21 cellular contexts compared by ENCODE assay signal in the genomic region with DNA sequence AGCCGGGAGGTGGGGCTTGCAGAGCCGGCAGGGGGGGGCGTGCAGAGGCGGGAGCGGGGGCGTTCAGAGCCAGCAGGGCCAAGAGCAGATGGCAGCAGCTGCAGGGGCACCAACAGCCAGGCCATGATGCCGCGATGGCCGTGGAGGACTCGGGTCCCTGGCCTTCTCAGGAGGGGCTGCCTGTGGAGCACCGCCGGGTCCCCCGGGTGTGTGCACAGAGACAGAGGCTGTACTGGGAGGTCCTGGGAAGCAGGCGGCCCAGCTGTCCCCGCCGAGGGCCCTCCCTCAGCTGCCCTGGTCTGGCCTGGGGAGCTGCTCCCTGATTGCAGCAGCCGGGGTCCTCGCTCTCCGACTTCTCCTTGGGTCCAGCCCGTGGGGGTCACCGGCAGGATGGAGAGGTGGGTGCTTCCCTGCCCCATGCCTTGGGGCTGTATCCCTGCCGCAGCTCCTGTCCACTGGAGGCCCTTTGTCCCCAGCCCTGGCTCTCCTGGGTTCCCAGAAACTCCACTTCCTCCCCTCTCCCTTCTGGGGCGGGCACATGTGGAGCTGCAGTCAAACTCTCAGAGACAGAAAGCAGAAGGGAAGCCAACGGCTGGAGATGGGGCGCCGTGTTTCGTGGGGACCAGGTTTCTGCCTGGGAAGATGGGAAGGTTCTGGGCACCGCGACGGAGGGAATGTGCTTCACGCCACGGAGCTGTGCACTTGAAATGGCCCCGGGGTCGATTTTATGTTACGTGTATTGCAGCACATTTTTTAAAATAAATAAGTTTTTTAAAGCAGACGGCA.
A peak's percentile ranks its signal among the peaks of the same experiment; 100 is the strongest.
DNase-seq lines count a peak whose midpoint lies in the region; ATAC-seq, FAIRE-seq and TF ChIP-seq lines count a peak whose summit lies in the region.
"Had no signal": no experiment of that assay in that cellular context is flagged by ENCODE, and none has a peak within 500 bp of the region (broad histone marks: within the 10 kb centered on the region; RNA-seq: fewer than 3 reads in every experiment).

No MANE protein-coding gene starts in this region.

- POLR2A ChIA-PET in H1 (lab: Charles Lee; ENCODE audit: partially characterized antibody): interaction anchor here (0.6 to 1.1 kb wide), 2 partner anchors 16 to 76 kb away, joined by 3 read pairs; no protein-coding TSS in a partner anchor

- no peak overlapping the region for H2AFZ ChIP-seq in H1 (ENCODE audit: low read length)

- H4K91ac ChIP-seq in H1 (replicated peaks; ENCODE audit: insufficient read length, low read length): no peak overlapping the region

- no peak overlapping the region for H2AK5ac ChIP-seq in H1 (ENCODE audit: low read depth, low read length)

- no peak overlapping the region for H3K27ac ChIP-seq in right atrium auricular region
- H3K27ac ChIP-seq in H1 (ENCODE audit: low read depth, low read length): no peak overlapping the region
- no peak overlapping the region for H3K27ac ChIP-seq in lower lobe of right lung
- H3K27ac ChIP-seq: BLaER1, SK-N-MC had no signal

- no peak overlapping the region for H3K4me2 ChIP-seq in H1 (ENCODE audit: insufficient read depth in 1 of 2, low read depth in 2 of 2, low read length in 2 of 2)
- H3K4me2 ChIP-seq: BLaER1 had no signal

- H4K8ac ChIP-seq in H1 (ENCODE audit: extremely low read depth, insufficient read depth, low read length): no peak overlapping the region; the same call in 1 of the 2 replicates

- H3K18ac ChIP-seq in H1 (ENCODE audit: extremely low read depth, low read length): no peak overlapping the region; the same call in 1 of the 2 replicates

- H3K27me3 ChIP-seq in right atrium auricular region (no peaks in the 10 kb centered on the region), H1 (replicated peaks in 1 of 4; ENCODE audit: control insufficient read depth in 3 of 4, extremely low read depth in 1 of 4, insufficient read depth in 3 of 4, low read length in 3 of 4) (peaks cover 0 to 16% (median 9%) of the 10 kb centered on the region in 4 experiments; a peak in 4 of 7 replicates), lower lobe of right lung (ENCODE audit: low read depth) (peaks cover 52% of the 10 kb centered on the region)

- H3K9me3 ChIP-seq in right atrium auricular region: no peaks in the 10 kb centered on the region
- no peaks in the 10 kb centered on the region; a peak in 1 of 4 replicates for H3K9me3 ChIP-seq in H1 (ENCODE audit: insufficient read depth in 2 of 2, low read depth in 1 of 2, low read length in 1 of 2)
- H3K9me3 ChIP-seq in lower lobe of right lung: no peaks in the 10 kb centered on the region
- H3K9me3 ChIP-seq: BLaER1 had no signal

- TF ChIP-seq CTCF in right atrium auricular region (IDR thresholded peaks at IDR 0.05) (no peak), H1 (IDR thresholded peaks at IDR 0.05; ENCODE audit: control extremely low read depth in 1 of 3, insufficient read depth in 1 of 3, low read depth in 1 of 3, low read length in 3 of 3) (no peak), lower lobe of right lung (IDR thresholded peaks at IDR 0.05) (no peak)

- peaks cover 11% of the 10 kb centered on the region; the same call in 1 of the 2 replicates for H3K23me2 ChIP-seq in H1 (ENCODE audit: low read depth, low read length)

- no peak overlapping the region for H3K4ac ChIP-seq in H1 (replicated peaks; ENCODE audit: insufficient read length, low read depth, low read length)

- H2BK120ac ChIP-seq in H1 (replicated peaks; ENCODE audit: low read depth, low read length): no peak overlapping the region

- DNase-seq in Right ventricle myocardium superior: peak; percentile 16
- DNase-seq in right atrium auricular region (ENCODE audit: low spot score): no peak
- no peak for DNase-seq in H1 (ENCODE audit: low read depth in 1 of 2, low spot score in 2 of 2)
- peak; percentile 33 for DNase-seq in lower lobe of right lung
- DNase-seq in NCI-H2029 (lab: John Stamatoyannopoulos, UW): no peak
- DNase-seq: CD4-positive, CD25-positive, alpha-beta regulatory T cell; DMS153; H7; Karpas-422; NCI-H1105 treated with DMSO at 0.1 percent for 48 hours; NCI-H146; NCI-H1930; NCI-H2227 treated with DMSO at 0.1 percent for 48 hours; NCI-H69; SIG-M5 had no signal

- no peak for TF ChIP-seq POLR2A in H1 (IDR thresholded peaks at IDR 0.05; ENCODE audit: control extremely low read depth in 1 of 2, low read depth in 2 of 2, low read length in 2 of 2)

- no peak for TF ChIP-seq RAD21 in H1 (IDR thresholded peaks at IDR 0.05 in 1 of 2, conservative IDR thresholded peaks at IDR 0.05 in 1 of 2; ENCODE audit: low read depth in 2 of 2, low read length in 2 of 2)

- H3K36me3 ChIP-seq in right atrium auricular region: no peaks in the 10 kb centered on the region
- H3K36me3 ChIP-seq in H1 (ENCODE audit: control insufficient read depth in 2 of 4, insufficient read depth in 4 of 4, low read length in 3 of 4): no peaks in the 10 kb centered on the region
- H3K36me3 ChIP-seq in lower lobe of right lung: no peaks in the 10 kb centered on the region
- H3K36me3 ChIP-seq: BLaER1 had no signal

- no peak overlapping the region for H2BK12ac ChIP-seq in H1 (ENCODE audit: low read depth, low read length)

- no peak overlapping the region for H2BK5ac ChIP-seq in H1 (ENCODE audit: low read depth, low read length)

- no peaks in the 10 kb centered on the region for H3K4me1 ChIP-seq in right atrium auricular region
- peaks cover 0 to 2% (median 0%) of the 10 kb centered on the region in 4 experiments; a peak in 5 of 7 replicates for H3K4me1 ChIP-seq in H1 (replicated peaks in 1 of 4; ENCODE audit: control insufficient read depth in 3 of 4, insufficient read depth in 4 of 4, low read length in 3 of 4)
- H3K4me1 ChIP-seq in lower lobe of right lung: no peaks in the 10 kb centered on the region

- TF ChIP-seq EP300 in H1 (IDR thresholded peaks at IDR 0.05; ENCODE audit: borderline replicate concordance in 1 of 2, low read depth in 2 of 2, low read length in 2 of 2): no peak

- H3K4me3 ChIP-seq in right atrium auricular region (no peak overlapping the region), H1 (ENCODE audit: extremely low read depth in 1 of 4, insufficient read depth in 2 of 4, low read depth in 3 of 4, low read length in 4 of 4) (no peak overlapping the region), lower lobe of right lung (no peak overlapping the region)
- H3K4me3 ChIP-seq: BLaER1, SK-N-MC had no signal

- H3K14ac ChIP-seq in H1 (ENCODE audit: insufficient read length): no peak overlapping the region

- H3K9ac ChIP-seq in H1 (replicated peaks in 1 of 4; ENCODE audit: extremely low read depth in 1 of 4, low read depth in 3 of 4, low read length in 3 of 4): no peak overlapping the region
- H3K9ac ChIP-seq: BLaER1 had no signal

- H2BK15ac ChIP-seq in H1 (ENCODE audit: low read length): no peak overlapping the region

- no peaks in the 10 kb centered on the region for H3K79me1 ChIP-seq in H1 (ENCODE audit: low read depth, low read length)

- no peak overlapping the region for H4K5ac ChIP-seq in H1 (ENCODE audit: insufficient read length, low read depth, low read length)

- H3K23ac ChIP-seq in H1 (ENCODE audit: insufficient read length): no peak overlapping the region

- H4K20me1 ChIP-seq in H1 (replicated peaks in 1 of 2; ENCODE audit: control insufficient read depth in 1 of 2, insufficient read depth in 2 of 2, low read length in 2 of 2): peaks cover 0 to 2% of the 10 kb centered on the region in 2 experiments
- H4K20me1 ChIP-seq: BLaER1 had no signal

- intact Hi-C loops in Right ventricle myocardium superior (cut with DNase I) (no loop called here), lower lobe of right lung (cut with DNase I) (no loop called here)

- no peak for FAIRE-seq in H1 (lab: Jason Lieb, UNC)
- FAIRE-seq: A204.1, GM19239 had no signal

- CTCF ChIA-PET in H1 (lab: Charles Lee; ENCODE audit: partially characterized antibody): interaction anchor here (0.6 to 3.3 kb wide), 9 partner anchors 9 to 221 kb away, joined by 3 to 17 read pairs (median 3); no protein-coding TSS in a partner anchor

- 83% methylated on average over 20 of the region's 36 CpGs; no CpG with 5 or more reads in 1 of the 2 experiments for WGBS in H1 (ENCODE audit: extremely low coverage in 1 of 2, insufficient coverage in 1 of 2, insufficient read length in 1 of 2, insufficient replicate concordance in 2 of 2, low coverage in 1 of 2, low lambda C conversion rate in 2 of 2, missing lambda C conversion rate in 1 of 2), 2 experiments

- no peak overlapping the region for H2BK20ac ChIP-seq in H1 (ENCODE audit: low read length)

- H3K79me2 ChIP-seq in H1 (ENCODE audit: control insufficient read depth in 1 of 2, insufficient read depth in 2 of 2, low read length in 2 of 2): no peaks in the 10 kb centered on the region

- no peak for ATAC-seq in Right ventricle myocardium superior (ENCODE audit: poor library complexity)
- no peak for ATAC-seq in lower lobe of right lung
- ATAC-seq in HG02623 (IDR thresholded peaks at IDR 0.05; ENCODE audit: unreplicated experiment): no peak
- ATAC-seq in HG03432 (IDR thresholded peaks at IDR 0.05; ENCODE audit: unreplicated experiment): no peak

- no peak overlapping the region for H3K56ac ChIP-seq in H1 (replicated peaks; ENCODE audit: insufficient read length, low read depth, low read length)

TF ChIP-seq in H1, 55 proteins besides CTCF, POLR2A, EP300 and RAD21:
- TF ChIP-seq GABPA (IDR thresholded peaks at IDR 0.05; ENCODE audit: borderline replicate concordance, insufficient read depth, low read length): 0 out of 2 replicates have a peak, but pooled peaks have one; percentile 47
- no peak for TF ChIP-seq ZNF274 (IDR thresholded peaks at IDR 0.05; ENCODE audit: borderline replicate concordance, extremely low read depth, low read length)

Comparison
In these comparisons a context has a peak if more than half of its experiments do, and no peak if none do; other contexts are left out.
1. DNase-seq: peak in Right ventricle myocardium superior (single experiment) and lower lobe of right lung (single experiment); none in right atrium auricular region (single experiment), H1 (0 of 2) and NCI-H2029 (single experiment).